Comparison of ENCODE assay signal across 1 cellular context in genomic region chr6:156901309-156902019, GRCh38.
TF ChIP-seq lines count a peak whose summit lies in the region.

No MANE protein-coding gene starts in this region.

TF ChIP-seq in HEK293, 187 proteins besides CTCF, POLR2A, EP300 and RAD21 (continued from another document):
- TF ChIP-seq ZNF600 (tag by site-specific recombination; IDR thresholded peaks at IDR 0.05): peak; percentile 73
